Comparison of ENCODE assay signal across 1 cellular context in genomic region chr19:28481674-28482073, GRCh38.
TF ChIP-seq lines count a peak whose summit lies in the region.

No MANE protein-coding gene starts in this region.

TF ChIP-seq in liver, 16 proteins besides CTCF, POLR2A, EP300 and RAD21 (continued from another document):
- TF ChIP-seq REST (IDR thresholded peaks at IDR 0.05): no peak
- no peak for TF ChIP-seq RXRA (IDR thresholded peaks at IDR 0.05)
- no peak for TF ChIP-seq ZBTB33 (IDR thresholded peaks at IDR 0.05)
- TF ChIP-seq SP1 (IDR thresholded peaks at IDR 0.05): no peak
- TF ChIP-seq HNF4G (IDR thresholded peaks at IDR 0.05): no peak
- TF ChIP-seq TAF1 (conservative IDR thresholded peaks at IDR 0.05): no peak
- no peak for TF ChIP-seq FOXA1 (IDR thresholded peaks at IDR 0.05)
- no peak for TF ChIP-seq ATF3 (IDR thresholded peaks at IDR 0.05)
- no peak for TF ChIP-seq FOXA2 (IDR thresholded peaks at IDR 0.05)
- TF ChIP-seq EGR1 (IDR thresholded peaks at IDR 0.05; ENCODE audit: low read depth in 2 of 2): no peak
- TF ChIP-seq YY1 (IDR thresholded peaks at IDR 0.05): no peak
